Comparison of ENCODE assay signal across 1 cellular context in the genomic region with DNA sequence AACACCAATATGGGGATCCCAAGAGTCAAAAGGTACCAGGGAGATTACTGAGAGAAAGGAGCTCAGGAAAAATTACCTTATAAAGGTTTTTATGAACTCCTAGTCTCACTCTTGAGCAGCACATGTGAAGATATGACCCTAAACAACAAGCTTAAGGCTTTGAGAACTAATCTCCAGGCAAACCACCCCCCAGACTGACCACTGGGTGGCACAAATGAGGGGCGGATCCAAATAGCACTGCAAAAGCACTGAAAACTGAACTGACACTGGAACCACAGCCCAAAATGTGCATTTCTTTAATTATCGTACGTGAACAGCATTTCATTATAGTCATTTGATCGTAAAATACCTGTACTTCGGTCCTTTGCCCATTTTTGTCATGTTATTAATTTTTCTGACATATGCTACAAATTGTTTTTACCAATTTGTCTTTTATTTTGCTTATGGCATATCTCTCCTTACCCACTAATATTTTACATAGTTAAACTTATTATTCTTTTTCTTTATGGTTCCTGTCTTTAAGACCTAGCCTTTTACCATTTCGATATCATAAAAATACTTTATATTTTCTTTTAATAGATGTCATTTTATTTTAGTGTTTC.
TF ChIP-seq lines count a peak whose summit lies in the region.

No MANE protein-coding gene starts in this region.

TF ChIP-seq in K562, 482 proteins besides CTCF, POLR2A, EP300 and RAD21:
- no peak for TF ChIP-seq ZNF140 (CRISPR knock-in tag; IDR thresholded peaks at IDR 0.05)
- TF ChIP-seq SMC3 (conservative IDR thresholded peaks at IDR 0.05; ENCODE audit: insufficient read depth, low read depth, low read length) = peak; percentile 60
- TF ChIP-seq, protein P1, sequence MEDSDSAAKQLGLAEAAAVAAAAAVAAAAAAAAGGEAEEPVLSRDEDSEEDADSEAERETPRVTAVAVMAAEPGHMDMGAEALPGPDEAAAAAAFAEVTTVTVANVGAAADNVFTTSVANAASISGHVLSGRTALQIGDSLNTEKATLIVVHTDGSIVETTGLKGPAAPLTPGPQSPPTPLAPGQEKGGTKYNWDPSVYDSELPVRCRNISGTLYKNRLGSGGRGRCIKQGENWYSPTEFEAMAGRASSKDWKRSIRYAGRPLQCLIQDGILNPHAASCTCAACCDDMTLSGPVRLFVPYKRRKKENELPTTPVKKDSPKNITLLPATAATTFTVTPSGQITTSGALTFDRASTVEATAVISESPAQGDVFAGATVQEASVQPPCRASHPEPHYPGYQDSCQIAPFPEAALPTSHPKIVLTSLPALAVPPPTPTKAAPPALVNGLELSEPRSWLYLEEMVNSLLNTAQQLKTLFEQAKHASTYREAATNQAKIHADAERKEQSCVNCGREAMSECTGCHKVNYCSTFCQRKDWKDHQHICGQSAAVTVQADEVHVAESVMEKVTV (CRISPR knock-in tag; IDR thresholded peaks at IDR 0.05) = 0 out of 2 replicates have a peak, but pooled peaks have one; percentile 16
- no peak for TF ChIP-seq RB1 (IDR thresholded peaks at IDR 0.05; ENCODE audit: low read depth)
- TF ChIP-seq SRSF7 (optimal IDR thresholded peaks at IDR 0.05; ENCODE audit: low read depth, low read length) = no peak
- TF ChIP-seq SRSF1 (IDR thresholded peaks at IDR 0.05; ENCODE audit: low read depth, low read length) = no peak
